Comparison of ENCODE assay signal across 10 cellular contexts in genomic region chr6:139778688-139779087, GRCh38.
DNase-seq lines count a peak whose midpoint lies in the region; ATAC-seq, FAIRE-seq and TF ChIP-seq lines count a peak whose summit lies in the region.
"Had no signal": no experiment of that assay in that cellular context is flagged by ENCODE, and none has a peak within 500 bp of the region (broad histone marks: within the 10 kb centered on the region; RNA-seq: fewer than 3 reads in every experiment).

No MANE protein-coding gene starts in this region.

- H2AK5ac ChIP-seq in mesenchymal stem cell (ENCODE audit: low read length, severe bottlenecking) = no peak overlapping the region

- no peak overlapping the region for H4K91ac ChIP-seq in mesenchymal stem cell (ENCODE audit: low read length)

- intact Hi-C loops in kidney (cut with DNase I) = no loop called here

- H3K4me3 ChIP-seq in AG09309 (ENCODE audit: control insufficient read depth, low read depth, low read length) = no peak overlapping the region
- H3K4me3 ChIP-seq in bronchial epithelial cell (ENCODE audit: low read depth, low read length) = no peak overlapping the region
- no peak overlapping the region for H3K4me3 ChIP-seq in mesenchymal stem cell (ENCODE audit: insufficient read depth in 1 of 2, low read depth in 1 of 2, low read length in 2 of 2)
- no peak overlapping the region for H3K4me3 ChIP-seq in kidney (ENCODE audit: low read length in 2 of 2)

- 83% methylated on average over 5 of the region's 5 CpGs for WGBS in mesenchymal stem cell

- peak overlapping the region in 1 of 2 experiments; percentile 51 for H3K4ac ChIP-seq in mesenchymal stem cell (ENCODE audit: low read depth in 1 of 2, low read length in 2 of 2)

- H3K4me1 ChIP-seq in mesenchymal stem cell (ENCODE audit: control insufficient read depth, insufficient read depth, low read depth, low read length) (peaks cover 6% of the 10 kb centered on the region), kidney (ENCODE audit: control insufficient read depth in 1 of 2, insufficient read depth in 1 of 2, low read depth in 1 of 2, low read length in 2 of 2) (peaks cover 2 to 5% of the 10 kb centered on the region in 2 donors)

- no peak overlapping the region for H2AFZ ChIP-seq in mesenchymal stem cell (ENCODE audit: low read depth, low read length)

- H2BK120ac ChIP-seq in mesenchymal stem cell (ENCODE audit: low read depth, low read length) = no peak overlapping the region

- H2BK15ac ChIP-seq in mesenchymal stem cell (ENCODE audit: low read depth, poor library complexity, severe bottlenecking) = no peak overlapping the region

- H3K18ac ChIP-seq in mesenchymal stem cell (ENCODE audit: low read depth in 1 of 2, low read length in 2 of 2) = no peak overlapping the region

- TF ChIP-seq CTCF in AG09309 (IDR thresholded peaks at IDR 0.05; ENCODE audit: control insufficient read depth, insufficient read depth, low read depth, low read length, missing control alignments) (no peak), bronchial epithelial cell (IDR thresholded peaks at IDR 0.05; ENCODE audit: insufficient read depth, low read length, severe bottlenecking) (no peak), kidney (IDR thresholded peaks at IDR 0.05; ENCODE audit: borderline replicate concordance, extremely low read depth, insufficient read depth) (no peak)

- H3K27ac ChIP-seq in mesenchymal stem cell (ENCODE audit: low read length, poor library complexity, severe bottlenecking) (no peak overlapping the region), kidney (ENCODE audit: low read depth in 2 of 2, low read length in 2 of 2) (no peak overlapping the region)

- H3K9me3 ChIP-seq in mesenchymal stem cell (ENCODE audit: control insufficient read depth, low read length) (peaks cover 10% of the 10 kb centered on the region), kidney (ENCODE audit: control insufficient read depth in 1 of 2, low read length in 2 of 2) (no peaks in the 10 kb centered on the region)

- no peak overlapping the region for H4K8ac ChIP-seq in mesenchymal stem cell (ENCODE audit: low read length)

- H3K9ac ChIP-seq in mesenchymal stem cell (ENCODE audit: low read length) (peak overlapping the region; percentile 50), kidney (ENCODE audit: low read length in 2 of 2) (no peak overlapping the region)

- H3K27me3 ChIP-seq in bronchial epithelial cell (ENCODE audit: control insufficient read depth, insufficient read depth, low read length) (no peaks in the 10 kb centered on the region), mesenchymal stem cell (ENCODE audit: control insufficient read depth in 1 of 2, insufficient read depth in 1 of 2, low read length in 2 of 2) (no peaks in the 10 kb centered on the region)

- no peaks in the 10 kb centered on the region for H3K36me3 ChIP-seq in bronchial epithelial cell (ENCODE audit: control insufficient read depth, insufficient read depth, low read length)
- no peaks in the 10 kb centered on the region for H3K36me3 ChIP-seq in mesenchymal stem cell (ENCODE audit: control insufficient read depth in 1 of 2, insufficient read depth in 2 of 2, low read depth in 1 of 2, low read length in 2 of 2)
- no peaks in the 10 kb centered on the region for H3K36me3 ChIP-seq in kidney (ENCODE audit: control insufficient read depth in 1 of 2, insufficient read depth in 2 of 2, low read length in 2 of 2)

- H2BK12ac ChIP-seq in mesenchymal stem cell (ENCODE audit: low read length in 2 of 2) = no peak overlapping the region

- H3K14ac ChIP-seq in mesenchymal stem cell (ENCODE audit: low read length in 2 of 2) = peak overlapping the region in 1 of 2 experiments; percentile 32

- H2BK5ac ChIP-seq in mesenchymal stem cell (ENCODE audit: low read depth, low read length, poor library complexity, severe bottlenecking) = no peak overlapping the region

- FAIRE-seq in bronchial epithelial cell (lab: Jason Lieb, UNC) (no peak), kidney (lab: Jason Lieb, UNC) (no peak)

- no peaks in the 10 kb centered on the region for H3K79me1 ChIP-seq in mesenchymal stem cell (replicated peaks; ENCODE audit: low read length, poor library complexity, severe bottlenecking)

- no peak overlapping the region for H3K23ac ChIP-seq in mesenchymal stem cell (ENCODE audit: low read length in 2 of 2)

- no peak for ATAC-seq in GM19455 (IDR thresholded peaks at IDR 0.05; ENCODE audit: unreplicated experiment)
- no peak for ATAC-seq in GM18498 (IDR thresholded peaks at IDR 0.05; ENCODE audit: unreplicated experiment)
- no peak for ATAC-seq in HG03175 (IDR thresholded peaks at IDR 0.05; ENCODE audit: unreplicated experiment)
- ATAC-seq: activated T-helper 17 cell treated with anti-CD3 and anti-CD28 coated beads, Interleukin-2, amount 50 U/mL, for 72 hours had no signal

- peak; percentile 13 for DNase-seq in AG09309 (ENCODE audit: low read depth)
- peak; percentile 70 for DNase-seq in NCI-H146 (lab: John Stamatoyannopoulos, UW)
- peak; percentile 27 for DNase-seq in bronchial epithelial cell (ENCODE audit: low read depth)
- DNase-seq in mesenchymal stem cell = no peak
- no peak for DNase-seq in kidney
- DNase-seq: stimulated activated naive CD4-positive, alpha-beta T cell had no signal

- no peak overlapping the region for H3K4me2 ChIP-seq in mesenchymal stem cell (ENCODE audit: low read length, poor library complexity, severe bottlenecking)

Comparison
In these comparisons a context has a peak if more than half of its experiments do, and no peak if none do; other contexts are left out.
1. DNase-seq: peak in AG09309 (single experiment), NCI-H146 (single experiment) and bronchial epithelial cell (single experiment); none in mesenchymal stem cell (single experiment) and kidney (single experiment).